In genomic region chr7:27168265-27168947, GRCh38 we compare ENCODE assay signal across 8 cellular contexts. TPM values are rescaled to one million over a fixed set of nuclear protein-coding genes. Genes with fewer than 3 reads are reported as not detected.
DNase-seq lines count a peak whose midpoint lies in the region; ATAC-seq and TF ChIP-seq lines count a peak whose summit lies in the region.
"Had no signal": no experiment of that assay in that cellular context is flagged by ENCODE, and none has a peak within 500 bp of the region (broad histone marks: within the 10 kb centered on the region; RNA-seq: fewer than 3 reads in every experiment).

No MANE protein-coding gene starts in this region.

- peaks cover 0 to 15% of the 10 kb centered on the region in 2 experiments; a peak in 3 of 4 replicates for H3K4me1 Mint-ChIP-seq in H9

- H2BK20ac ChIP-seq in H9 (ENCODE audit: low read depth, low read length, poor library complexity, severe bottlenecking), result no peak overlapping the region

- no peak overlapping the region for H2AFZ ChIP-seq in H9 (ENCODE audit: low read length)

- no peak overlapping the region for H2BK15ac ChIP-seq in H9 (ENCODE audit: low read depth, low read length)

- H3K4me3 ChIP-seq in breast epithelium, result peak overlapping the region; percentile 50 to 76 (median 63)

- H3K27me3 Mint-ChIP-seq in H9 (ENCODE audit: low read depth), result peaks cover 99% of the 10 kb centered on the region

- H3K4me3 Mint-ChIP-seq in H9, result no peak overlapping the region

- peaks cover 9 to 28% of the 10 kb centered on the region in 2 experiments for H3K9me3 Mint-ChIP-seq in H9

- H4K20me1 ChIP-seq in H9 (ENCODE audit: control insufficient read depth, insufficient read depth, insufficient read length), result no peaks in the 10 kb centered on the region

- H3K56ac ChIP-seq in H9 (ENCODE audit: insufficient read length, low read depth, low read length), result no peak overlapping the region

- no peak overlapping the region for H3K14ac ChIP-seq in H9 (ENCODE audit: insufficient read depth, low read length)

- no peaks in the 10 kb centered on the region for H3K79me2 ChIP-seq in H9 (ENCODE audit: insufficient read depth, low read length)

- H3K4me1 ChIP-seq in breast epithelium, result no peaks in the 10 kb centered on the region
- H3K4me1 ChIP-seq in H9 (ENCODE audit: insufficient read depth, low read length), result no peaks in the 10 kb centered on the region

- TF ChIP-seq POLR2A in breast epithelium (IDR thresholded peaks at IDR 0.05), result no peak

- intact Hi-C loops in breast epithelium (cut with DNase I; ENCODE audit: low total_unique reads), result no loop called here
- intact Hi-C loops in posterior vena cava (cut with DNase I), result loop anchor here (10.0 kb wide), 4 partner anchors 794 to 1314 kb away; partner anchors contain the start of genes CBX3 (in 1 of the 2) and HNRNPA2B1 (in 1 of the 2)

- H3K27ac ChIP-seq in breast epithelium (peak overlapping the region; percentile 82 to 89), H9 (ENCODE audit: insufficient read length, low read depth, low read length) (no peak overlapping the region)

- H3T11ph ChIP-seq in H9 (ENCODE audit: low read length), result no peak overlapping the region

- no peak overlapping the region for H2BK12ac ChIP-seq in H9 (ENCODE audit: insufficient read length, low read depth, low read length)

- no peak overlapping the region for H3K18ac ChIP-seq in H9 (ENCODE audit: insufficient read length, low read depth, low read length)

- no peak overlapping the region for H4K91ac ChIP-seq in H9 (ENCODE audit: insufficient read length, low read depth, low read length)

- peak; percentile 61 for DNase-seq in ELF-1 (ENCODE audit: low read depth, low spot score)
- DNase-seq in M059J (ENCODE audit: low read depth), result peak; percentile 60
- DNase-seq in breast epithelium (ENCODE audit: low spot score in 2 of 2), result no peak
- DNase-seq in posterior vena cava (ENCODE audit: low spot score), result peak; percentile 83
- no peak for DNase-seq in NCI-H774 (lab: John Stamatoyannopoulos, UW)
- DNase-seq in H9, result no peak

- no peak overlapping the region for H3K4ac ChIP-seq in H9 (ENCODE audit: low read depth, low read length)

- H3K9me3 ChIP-seq in breast epithelium, result no peaks in the 10 kb centered on the region
- H3K9me3 ChIP-seq in H9 (ENCODE audit: control insufficient read depth, low read depth, low read length), result no peaks in the 10 kb centered on the region

- H3K27ac Mint-ChIP-seq in H9, result no peak overlapping the region; a peak in 1 of 7 replicates

- ATAC-seq in HG03135 (IDR thresholded peaks at IDR 0.05; ENCODE audit: unreplicated experiment), result no peak

- no peak overlapping the region for H2BK5ac ChIP-seq in H9 (ENCODE audit: insufficient read length, low read length)

- no peak overlapping the region for H3K4me2 ChIP-seq in H9 (ENCODE audit: insufficient read depth, insufficient read length, low read length)

- H3K9ac ChIP-seq in H9 (ENCODE audit: extremely low read depth, insufficient read length, low read length), result no peak overlapping the region

- no peak overlapping the region for H3K23ac ChIP-seq in H9 (ENCODE audit: insufficient read length, low read depth, low read length)

- no peak overlapping the region for H4K5ac ChIP-seq in H9 (ENCODE audit: insufficient read length, low read depth, low read length)

- H2AK5ac ChIP-seq in H9 (ENCODE audit: insufficient read length, low read length), result no peak overlapping the region

- no peak overlapping the region for H4K8ac ChIP-seq in H9 (replicated peaks; ENCODE audit: insufficient read length, low read depth, low read length)

- peaks cover 6 to 69% of the 10 kb centered on the region in 2 donors for H3K27me3 ChIP-seq in breast epithelium
- H3K27me3 ChIP-seq in H9 (ENCODE audit: insufficient read depth, low read length), result peaks cover 98% of the 10 kb centered on the region

- no peaks in the 10 kb centered on the region; a peak in 1 of 7 replicates for H3K36me3 Mint-ChIP-seq in H9 (ENCODE audit: insufficient read depth in 1 of 3, low read depth in 3 of 3)

- no peaks in the 10 kb centered on the region for H3K79me1 ChIP-seq in H9 (ENCODE audit: insufficient read depth, low read depth, low read length, poor library complexity, severe bottlenecking)

- H2BK120ac ChIP-seq in H9 (ENCODE audit: low read depth, low read length, poor library complexity, severe bottlenecking), result no peak overlapping the region

- no peak for TF ChIP-seq CTCF in breast epithelium (IDR thresholded peaks at IDR 0.05)
- TF ChIP-seq CTCF in H9 (conservative IDR thresholded peaks at IDR 0.05), result no peak

- WGBS in H9 (ENCODE audit: extremely low coverage, insufficient read length, low lambda C conversion rate), result no CpG with 5 or more reads among the region's 25 CpGs

- H3K23me2 ChIP-seq in H9 (ENCODE audit: insufficient read length, low read depth, low read length, poor library complexity, severe bottlenecking), result no peaks in the 10 kb centered on the region

- no peaks in the 10 kb centered on the region for H3K36me3 ChIP-seq in breast epithelium

RNA-seq across cellular contexts. Expression of gene HOXA9, which starts 3.1 kb away (rescaled TPM):
- total RNA-seq in M059J (2014; rRNA removed; shearing (Covaris generic)), result 66.1 and 66.8 TPM in 2 replicates
- total RNA-seq in breast epithelium, result 10 to 100 TPM in 1 of 3 donors, 1 to 10 TPM in 2; 7.5 to 18.4 (median 9.0) TPM
- 1 to 10 TPM; 7.4 TPM for total RNA-seq in posterior vena cava
- not detected in 2 replicates for total RNA-seq in H9 (2021)
- total RNA-seq: T-helper 2 cell treated with Interferon-gamma antibody and Interleukin-4, amounts not matched to agents 100 ng/mL and 5 ng/mL, for 36 hours had no signal

RNA-seq across cellular contexts. Expression of gene HOXA10, which starts 5.7 kb away (rescaled TPM):
- 15.4 and 16.7 TPM in 2 replicates for total RNA-seq in M059J (2014; rRNA removed; shearing (Covaris generic))
- total RNA-seq in breast epithelium (10 to 100 TPM in 1 of 3 donors, 1 to 10 TPM in 2; 2.3 to 21.1 (median 5.2) TPM), posterior vena cava (1 to 10 TPM; 8.9 to 9.2 TPM), H9 (2021) (not detected in 2 replicates)
- total RNA-seq: T-helper 2 cell treated with Interferon-gamma antibody and Interleukin-4, amounts not matched to agents 100 ng/mL and 5 ng/mL, for 36 hours had no signal

RNA-seq across cellular contexts. Expression of gene HOXA7, which starts 11.9 kb away (rescaled TPM):
- total RNA-seq in M059J (2014; rRNA removed; shearing (Covaris generic)), result 3.7 and 4.6 TPM in 2 replicates
- total RNA-seq in breast epithelium (1 to 10 TPM; 4.6 to 8.8 (median 6.2) TPM), posterior vena cava (1 to 10 TPM; 6.2 to 6.7 TPM), H9 (2021) (not detected in 2 replicates)
- total RNA-seq: T-helper 2 cell treated with Interferon-gamma antibody and Interleukin-4, amounts not matched to agents 100 ng/mL and 5 ng/mL, for 36 hours had no signal

RNA-seq across cellular contexts. Expression of gene HOXA3, which starts 16.0 kb away (rescaled TPM):
- total RNA-seq in M059J (2014; rRNA removed; shearing (Covaris generic)), result 0.86 and 8.6 TPM in 2 replicates
- total RNA-seq in breast epithelium (1 to 10 TPM; 4.5 to 6.4 (median 4.6) TPM), posterior vena cava (1 to 10 TPM; 7.2 to 9.3 TPM), H9 (2021) (not detected in 2 replicates)
- total RNA-seq: T-helper 2 cell treated with Interferon-gamma antibody and Interleukin-4, amounts not matched to agents 100 ng/mL and 5 ng/mL, for 36 hours had no signal

RNA-seq across cellular contexts. Expression of gene HOXA11, which starts 16.6 kb away (rescaled TPM):
- 0.79 and 1.1 TPM in 2 replicates for total RNA-seq in M059J (2014; rRNA removed; shearing (Covaris generic))
- total RNA-seq in breast epithelium (1 to 10 TPM in 1 of 3 donors, not detected in 2; 1.9 TPM), posterior vena cava (1 to 10 TPM in 1 of 2 donors, under 1 TPM in 1; 0.51 to 1.1 TPM), H9 (2021) (not detected in 2 replicates)
- total RNA-seq: T-helper 2 cell treated with Interferon-gamma antibody and Interleukin-4, amounts not matched to agents 100 ng/mL and 5 ng/mL, for 36 hours had no signal

Comparison
In these comparisons a context has a peak if more than half of its experiments do, and no peak if none do; other contexts are left out.
1. DNase-seq: peak in ELF-1 (single experiment), M059J (single experiment) and posterior vena cava (single experiment); none in breast epithelium (0 of 2), NCI-H774 (single experiment) and H9 (single experiment).